In the genomic region with DNA sequence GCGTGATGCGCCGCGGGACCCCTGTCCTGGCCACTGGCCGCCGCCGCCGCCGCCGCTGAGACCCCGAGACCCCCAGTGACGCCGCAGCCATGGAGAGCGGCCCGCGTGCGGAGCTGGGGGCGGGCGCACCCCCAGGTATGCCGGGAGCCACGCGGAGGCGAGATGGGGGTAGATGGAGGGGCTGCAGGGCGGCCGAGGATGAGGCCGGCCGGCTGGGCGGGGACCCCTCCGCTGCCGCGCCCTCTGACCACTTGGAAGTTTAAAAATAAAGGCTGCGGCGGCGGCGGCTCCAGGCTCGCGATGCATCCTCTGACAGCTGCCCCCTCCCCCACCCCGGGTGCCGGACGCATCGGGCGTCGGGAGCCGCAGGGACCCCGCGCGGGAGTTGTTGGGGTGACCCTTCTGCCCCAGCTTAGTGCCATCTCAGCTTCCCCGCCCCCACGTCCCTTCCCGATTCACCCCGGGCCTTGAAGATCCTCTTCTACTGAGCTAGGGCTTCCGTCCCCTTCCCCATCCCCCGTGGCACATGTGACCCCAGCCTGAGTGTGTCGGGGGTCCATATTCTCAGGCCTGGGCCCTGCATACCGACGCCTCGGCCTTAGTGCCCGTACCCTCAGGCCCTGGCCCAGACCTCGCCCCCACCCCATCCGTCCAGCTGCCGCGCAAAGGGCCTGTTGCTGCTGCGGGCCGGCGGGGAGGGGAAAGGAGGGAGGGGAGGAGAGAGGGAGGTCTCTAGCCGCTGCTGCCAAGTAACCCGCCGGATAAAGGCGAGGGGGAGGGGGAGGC, we compare ENCODE assay signal across 8 cellular contexts. TPM values are rescaled to one million over a fixed set of nuclear protein-coding genes. Genes with fewer than 3 reads are reported as not detected.
DNase-seq lines count a peak whose midpoint lies in the region; ATAC-seq and TF ChIP-seq lines count a peak whose summit lies in the region.

No MANE protein-coding gene starts in this region.

- peak overlapping the region; percentile 95 for H3K4me3 ChIP-seq in GM06990 (replicated peaks; ENCODE audit: low read depth, low read length)
- H3K4me3 ChIP-seq in OCI-LY7 (ENCODE audit: low read depth, low read length, poor library complexity, severe bottlenecking), result peak overlapping the region; percentile 97
- H3K4me3 ChIP-seq in fibroblast of mammary gland (ENCODE audit: control insufficient read depth, low read depth, low read length), result peak overlapping the region; percentile 92
- H3K4me3 ChIP-seq in transverse colon, result peak overlapping the region; percentile 84 to 100 (median 88)

- no peaks in the 10 kb centered on the region for H3K27me3 Mint-ChIP-seq in activated T-helper 1 cell treated with anti-CD3 and anti-CD28 coated beads, Interleukin-12 subunit alpha, Interleukin-12 subunit beta, Interleukin-2, Interleukin-4 antibody, amounts not matched to agents 30 ng/mL and 10 ng/mL and 1 ng/mL, durations not matched to agents 14 hours and 24 hours and 36 hours (ENCODE audit: insufficient read depth)
- no peaks in the 10 kb centered on the region for H3K27me3 Mint-ChIP-seq in naive thymus-derived CD8-positive, alpha-beta T cell

- H3K36me3 ChIP-seq in GM06990 (ENCODE audit: control insufficient read depth, insufficient read depth, low read length), result no peaks in the 10 kb centered on the region; the same call in none of the 2 replicates
- peaks cover 6% of the 10 kb centered on the region; the same call in 1 of the 2 replicates for H3K36me3 ChIP-seq in OCI-LY7 (ENCODE audit: insufficient read depth, low read length)
- H3K36me3 ChIP-seq in transverse colon, result no peaks in the 10 kb centered on the region

- peak overlapping the region; percentile 45; the same call in 1 of the 2 replicates for H2AFZ ChIP-seq in OCI-LY7 (ENCODE audit: low read length)

- BruUV-seq in OCI-LY7 (replicated peaks; lab: Mats Ljungman, UMichigan), result no TSS peak

- peak overlapping the region; percentile 95 for H3K4me2 ChIP-seq in OCI-LY7 (ENCODE audit: low read length)

- peaks cover 55% of the 10 kb centered on the region for H3K79me2 ChIP-seq in OCI-LY7 (ENCODE audit: insufficient read depth, low read depth, low read length)

- no peak for TF ChIP-seq EP300 in transverse colon (IDR thresholded peaks at IDR 0.05; ENCODE audit: low read depth)

- H3K27me3 ChIP-seq in GM06990 (replicated peaks; ENCODE audit: control insufficient read depth, insufficient read depth, low read length), result no peaks in the 10 kb centered on the region
- no peaks in the 10 kb centered on the region for H3K27me3 ChIP-seq in transverse colon

- no peaks in the 10 kb centered on the region for H3K9me2 ChIP-seq in OCI-LY7 (ENCODE audit: insufficient read depth, low read length)

- no peaks in the 10 kb centered on the region for H3K9me3 Mint-ChIP-seq in activated T-helper 1 cell treated with anti-CD3 and anti-CD28 coated beads, Interleukin-12 subunit alpha, Interleukin-12 subunit beta, Interleukin-2, Interleukin-4 antibody, amounts not matched to agents 30 ng/mL and 10 ng/mL and 1 ng/mL, durations not matched to agents 14 hours and 24 hours and 36 hours
- H3K9me3 Mint-ChIP-seq in naive thymus-derived CD8-positive, alpha-beta T cell, result no peaks in the 10 kb centered on the region

- H3K4me3 Mint-ChIP-seq in activated T-helper 1 cell treated with anti-CD3 and anti-CD28 coated beads, Interleukin-12 subunit alpha, Interleukin-12 subunit beta, Interleukin-2, Interleukin-4 antibody, amounts not matched to agents 30 ng/mL and 10 ng/mL and 1 ng/mL, durations not matched to agents 14 hours and 24 hours and 36 hours, result peak overlapping the region; percentile 83
- H3K4me3 Mint-ChIP-seq in naive thymus-derived CD8-positive, alpha-beta T cell, result peak overlapping the region; percentile 85 to 95 (median 92)

- CTCF ChIA-PET in OCI-LY7 (lab: Charles Lee; ENCODE audit: unreplicated experiment), result no interaction called here

- peaks cover 12% of the 10 kb centered on the region; the same call in 1 of the 2 replicates for H4K20me1 ChIP-seq in OCI-LY7 (ENCODE audit: insufficient read depth, low read length)

- intact Hi-C loops in OCI-LY7 (cut with micrococcal nuclease; ENCODE audit: unreplicated experiment) (no loop called here), transverse colon (cut with DNase I; ENCODE audit: low total_unique reads) (loop anchor here (10.0 kb wide), 1 partner anchor 228 kb away; the partner anchor contains the start of gene STK40)
- intact Hi-C loops in activated T-helper 1 cell treated with anti-CD3 and anti-CD28 coated beads, Interleukin-12 subunit alpha, Interleukin-12 subunit beta, Interleukin-2, Interleukin-4 antibody, amounts not matched to agents 30 ng/mL and 10 ng/mL and 1 ng/mL, durations not matched to agents 14 hours and 24 hours and 36 hours (cut with micrococcal nuclease), result loop anchor here (1.0 kb wide), 1 partner anchor 7 kb away; the partner anchor contains the start of gene TRAPPC3

- peak overlapping the region; percentile 92 for H3K27ac Mint-ChIP-seq in activated T-helper 1 cell treated with anti-CD3 and anti-CD28 coated beads, Interleukin-12 subunit alpha, Interleukin-12 subunit beta, Interleukin-2, Interleukin-4 antibody, amounts not matched to agents 30 ng/mL and 10 ng/mL and 1 ng/mL, durations not matched to agents 14 hours and 24 hours and 36 hours
- peak overlapping the region; percentile 90 to 97 (median 94) for H3K27ac Mint-ChIP-seq in naive thymus-derived CD8-positive, alpha-beta T cell

- in situ Hi-C loops in transverse colon (cut with MboI; ENCODE audit: low pct_ligation_motif_present in 1 of 4, low pct_unique_long_range_greater_than_20kb in 1 of 4, low sequenced_read_pairs in 3 of 4), result no loop called here

- DNase-seq in GM06990 (ENCODE audit: extremely low read depth, insufficient read length), result peak; percentile 71
- peak; percentile 68 for DNase-seq in OCI-LY7 (ENCODE audit: low spot score)
- DNase-seq in activated T-helper 1 cell treated with anti-CD3 and anti-CD28 coated beads, Interleukin-12 subunit alpha, Interleukin-12 subunit beta, Interleukin-2, Interleukin-4 antibody, amounts not matched to agents 30 ng/mL and 10 ng/mL and 1 ng/mL, durations not matched to agents 14 hours and 24 hours and 36 hours (ENCODE audit: low spot score), result peak; percentile 56
- no peak for DNase-seq in fibroblast of mammary gland (ENCODE audit: low read depth)
- peak in 8 of 10 donors; percentile 39 to 75 (median 52) for DNase-seq in naive thymus-derived CD8-positive, alpha-beta T cell
- DNase-seq in transverse colon, result peak; percentile 67

- H3K4me1 ChIP-seq in OCI-LY7 (ENCODE audit: insufficient read depth, low read length, poor library complexity, severe bottlenecking), result peaks cover 72% of the 10 kb centered on the region
- H3K4me1 ChIP-seq in transverse colon, result peaks cover 39 to 64% (median 56%) of the 10 kb centered on the region in 4 donors

- peaks cover 68% of the 10 kb centered on the region for H3K4me1 Mint-ChIP-seq in activated T-helper 1 cell treated with anti-CD3 and anti-CD28 coated beads, Interleukin-12 subunit alpha, Interleukin-12 subunit beta, Interleukin-2, Interleukin-4 antibody, amounts not matched to agents 30 ng/mL and 10 ng/mL and 1 ng/mL, durations not matched to agents 14 hours and 24 hours and 36 hours (ENCODE audit: low read depth)
- peaks cover 43 to 80% (median 75%) of the 10 kb centered on the region in 4 donors for H3K4me1 Mint-ChIP-seq in naive thymus-derived CD8-positive, alpha-beta T cell

- no peak for TF ChIP-seq POLR2A in transverse colon (IDR thresholded peaks at IDR 0.05)

- 1% methylated on average over 29 of the region's 69 CpGs; no CpG with 5 or more reads in 1 of the 2 donors for WGBS in transverse colon (ENCODE audit: low coverage in 1 of 2), 2 donors

- POLR2A ChIA-PET in OCI-LY7 (lab: Charles Lee), result interaction anchor here (0.6 to 1.0 kb wide), 4 partner anchors 31 to 112 kb away, joined by 3 to 4 read pairs (median 4); no protein-coding TSS in a partner anchor
- POLR2A ChIA-PET in naive thymus-derived CD8-positive, alpha-beta T cell (lab: Charles Lee), result interaction anchor here (0.6 to 10.1 kb wide), 13 partner anchors 8 to 256 kb away, joined by 3 to 227 read pairs (median 4); partner anchors contain the start of genes STK40 and THRAP3

- H3K9me3 ChIP-seq in OCI-LY7 (ENCODE audit: low read length) (no peaks in the 10 kb centered on the region), transverse colon (no peaks in the 10 kb centered on the region)

- peaks cover 14% of the 10 kb centered on the region for H3K36me3 Mint-ChIP-seq in activated T-helper 1 cell treated with anti-CD3 and anti-CD28 coated beads, Interleukin-12 subunit alpha, Interleukin-12 subunit beta, Interleukin-2, Interleukin-4 antibody, amounts not matched to agents 30 ng/mL and 10 ng/mL and 1 ng/mL, durations not matched to agents 14 hours and 24 hours and 36 hours (ENCODE audit: low read depth)
- H3K36me3 Mint-ChIP-seq in naive thymus-derived CD8-positive, alpha-beta T cell, result peaks cover 0 to 2% (median 0%) of the 10 kb centered on the region in 3 donors

- no peak for TF ChIP-seq CTCF in GM06990 (IDR thresholded peaks at IDR 0.05; ENCODE audit: insufficient read depth, low read length, poor library complexity, severe bottlenecking)
- TF ChIP-seq CTCF in OCI-LY7 (conservative IDR thresholded peaks at IDR 0.05; ENCODE audit: low read length), result no peak
- no peak for TF ChIP-seq CTCF in fibroblast of mammary gland (conservative IDR thresholded peaks at IDR 0.05; ENCODE audit: control insufficient read depth, insufficient read depth, low read depth, low read length)
- no peak for TF ChIP-seq CTCF in transverse colon (IDR thresholded peaks at IDR 0.05)

- ATAC-seq in HG03097 (IDR thresholded peaks at IDR 0.05; ENCODE audit: low FRiP score, unreplicated experiment) (peak; percentile 2), HG03342 (IDR thresholded peaks at IDR 0.05; ENCODE audit: unreplicated experiment) (no peak)
- ATAC-seq in naive thymus-derived CD8-positive, alpha-beta T cell, result peak in 1 of 2 donors; percentile 9

- H3K27ac ChIP-seq in OCI-LY7 (ENCODE audit: low read depth, low read length, poor library complexity, severe bottlenecking) (peak overlapping the region; percentile 61), transverse colon (peak overlapping the region; percentile 98 to 100 (median 98))

RNA-seq across cellular contexts. Expression of gene MAP7D1, which starts 0.6 kb away (rescaled TPM):
- total RNA-seq in OCI-LY7 (2014; rRNA removed; shearing (Covaris generic)), result 55.1 and 61.2 TPM in 2 replicates
- total RNA-seq in OCI-LY7 (2022), result 94.7 and 101 TPM in 2 replicates
- 167 and 169 TPM in 2 replicates for total RNA-seq in activated T-helper 1 cell treated with anti-CD3 and anti-CD28 coated beads, Interleukin-12 subunit alpha, Interleukin-12 subunit beta, Interleukin-2, Interleukin-4 antibody, amounts not matched to agents 30 ng/mL and 10 ng/mL and 1 ng/mL, durations not matched to agents 14 hours and 24 hours and 36 hours
- 100 to 1,000 TPM; 266 to 275 TPM for total RNA-seq in naive thymus-derived CD8-positive, alpha-beta T cell
- 10 to 100 TPM; 13.3 to 67.1 (median 20.1) TPM for polyA plus RNA-seq in naive thymus-derived CD8-positive, alpha-beta T cell
- 100 to 1,000 TPM in 1 of 4 donors, 10 to 100 TPM in 3; 74.3 to 187 (median 86.0) TPM for total RNA-seq in transverse colon

RNA-seq across cellular contexts. Expression of gene TRAPPC3, which starts 7.2 kb away (rescaled TPM):
- 50.3 and 71.0 TPM in 2 replicates for total RNA-seq in OCI-LY7 (2014; rRNA removed; shearing (Covaris generic))
- 55.4 and 60.4 TPM in 2 replicates for total RNA-seq in OCI-LY7 (2022)
- 74.2 and 74.4 TPM in 2 replicates for total RNA-seq in activated T-helper 1 cell treated with anti-CD3 and anti-CD28 coated beads, Interleukin-12 subunit alpha, Interleukin-12 subunit beta, Interleukin-2, Interleukin-4 antibody, amounts not matched to agents 30 ng/mL and 10 ng/mL and 1 ng/mL, durations not matched to agents 14 hours and 24 hours and 36 hours
- total RNA-seq in naive thymus-derived CD8-positive, alpha-beta T cell, result 10 to 100 TPM; 44.6 to 53.7 TPM
- polyA plus RNA-seq in naive thymus-derived CD8-positive, alpha-beta T cell, result 100 to 1,000 TPM in 2 of 3 donors, 10 to 100 TPM in 1; 99.9 to 115 (median 110) TPM
- total RNA-seq in transverse colon, result 100 to 1,000 TPM in 3 of 4 donors, 10 to 100 TPM in 1; 54.6 to 165 (median 105) TPM

RNA-seq across cellular contexts. Expression of gene COL8A2, which starts 31.5 kb away (rescaled TPM):
- total RNA-seq in OCI-LY7 (2014; rRNA removed; shearing (Covaris generic)), result not detected in 2 replicates
- total RNA-seq in OCI-LY7 (2022) (not detected in 2 replicates), transverse colon (1 to 10 TPM; 1.2 to 5.4 (median 1.7) TPM)
- 0.08 TPM in 1 of 2 replicates, not detected in the other for total RNA-seq in activated T-helper 1 cell treated with anti-CD3 and anti-CD28 coated beads, Interleukin-12 subunit alpha, Interleukin-12 subunit beta, Interleukin-2, Interleukin-4 antibody, amounts not matched to agents 30 ng/mL and 10 ng/mL and 1 ng/mL, durations not matched to agents 14 hours and 24 hours and 36 hours
- under 1 TPM; 0.22 to 0.31 TPM for total RNA-seq in naive thymus-derived CD8-positive, alpha-beta T cell
- polyA plus RNA-seq in naive thymus-derived CD8-positive, alpha-beta T cell, result under 1 TPM; 0.07 to 0.22 (median 0.15) TPM
